In genomic region chr17:38728290-38728831, GRCh38 we compare ENCODE assay signal across 8 cellular contexts. TPM values are rescaled to one million over a fixed set of nuclear protein-coding genes. Genes with fewer than 3 reads are reported as not detected.
DNase-seq lines count a peak whose midpoint lies in the region; ATAC-seq and TF ChIP-seq lines count a peak whose summit lies in the region.

No MANE protein-coding gene starts in this region.

- no peaks in the 10 kb centered on the region for H3K27me3 Mint-ChIP-seq in natural killer cell (ENCODE audit: low read depth in 2 of 2)

- peak overlapping the region; percentile 98 to 99 for H3K27ac Mint-ChIP-seq in natural killer cell

- ATAC-seq in natural killer cell (peak; percentile 53 to 74 (median 56)), HG02642 (IDR thresholded peaks at IDR 0.05; ENCODE audit: poor library complexity, unreplicated experiment) (no peak)

- in situ Hi-C loops in GM13977 (cut with MboI; ENCODE audit: low pct_unique_long_range_greater_than_20kb, low sequenced_read_pairs, unreplicated experiment) = no loop called here

- no peaks in the 10 kb centered on the region for H3K9me3 Mint-ChIP-seq in natural killer cell

- H3K4me3 Mint-ChIP-seq in natural killer cell = peak overlapping the region; percentile 89

- H3K36me3 Mint-ChIP-seq in natural killer cell = no peaks in the 10 kb centered on the region

- H3K4me1 Mint-ChIP-seq in natural killer cell = peaks cover 81 to 90% of the 10 kb centered on the region in 2 donors

- peak; percentile 27 to 36 for DNase-seq in AML-193 (lab: John Stamatoyannopoulos, UW)
- DNase-seq in MV-4-11 (lab: John Stamatoyannopoulos, UW) = peak; percentile 43
- DNase-seq in activated T-cell treated with anti-CD3 and anti-CD28 coated beads for 4 hours = peak; percentile 76
- DNase-seq in natural killer cell = peak; percentile 69
- no peak for DNase-seq in T1000 (lab: John Stamatoyannopoulos, UW)
- DNase-seq in GM13977 (ENCODE audit: low spot score) = no peak
- no peak for DNase-seq in foreskin melanocyte

- no peak for TF ChIP-seq CTCF in natural killer cell (IDR thresholded peaks at IDR 0.05)
- TF ChIP-seq CTCF in GM13977 (IDR thresholded peaks at IDR 0.05; ENCODE audit: extremely low read depth, insufficient read depth, missing control alignments) = no peak

- intact Hi-C loops in natural killer cell (cut with micrococcal nuclease) = loop anchor here (1.0 to 5.0 kb wide), 3 partner anchors 24 to 424 kb away; partner anchors contain the start of genes PLXDC1 and PSMB3

RNA-seq across cellular contexts. Expression of gene CISD3, which starts 1.8 kb away (rescaled TPM):
- 10 to 100 TPM; 32.6 to 37.4 (median 33.9) TPM for total RNA-seq in natural killer cell

RNA-seq across cellular contexts. Expression of gene PCGF2, which starts 19.8 kb away (rescaled TPM):
- under 1 TPM in 1 of 3 donors, not detected in 2; 0.12 TPM for total RNA-seq in natural killer cell

RNA-seq across cellular contexts. Expression of gene MLLT6, which starts 23.3 kb away (rescaled TPM):
- total RNA-seq in natural killer cell = 100 to 1,000 TPM; 478 to 578 (median 485) TPM

RNA-seq across cellular contexts. Expression of gene PSMB3, which starts 24.2 kb away (rescaled TPM):
- 100 to 1,000 TPM; 102 to 129 (median 118) TPM for total RNA-seq in natural killer cell

RNA-seq across cellular contexts. Expression of gene EPOP, which starts 53.6 kb away (rescaled TPM):
- 1 to 10 TPM in 2 of 3 donors, under 1 TPM in 1; 0.66 to 1.9 (median 1.1) TPM for total RNA-seq in natural killer cell

Comparison
In these comparisons a context has a peak if more than half of its experiments do, and no peak if none do; other contexts are left out.
1. DNase-seq: peak in AML-193 (2 of 2), MV-4-11 (single experiment), activated T-cell treated with anti-CD3 and anti-CD28 coated beads for 4 hours (single experiment) and natural killer cell (single experiment); none in T1000 (single experiment), GM13977 (single experiment) and foreskin melanocyte (single experiment).